ENCODE assay signal across 8 cellular contexts in genomic region chr1:108962681-108963051, GRCh38. TPM values are rescaled to one million over a fixed set of nuclear protein-coding genes. Genes with fewer than 3 reads are reported as not detected.
DNase-seq lines count a peak whose midpoint lies in the region; ATAC-seq and TF ChIP-seq lines count a peak whose summit lies in the region.

No MANE protein-coding gene starts in this region.

- ATAC-seq in GM21447 (IDR thresholded peaks at IDR 0.05; ENCODE audit: unreplicated experiment) (peak; percentile 37), left lobe of liver (peak; percentile 19), HG02642 (IDR thresholded peaks at IDR 0.05; ENCODE audit: poor library complexity, unreplicated experiment) (no peak)

- H2AFZ ChIP-seq in OCI-LY3 (ENCODE audit: low read depth, low read length): 0 out of 2 replicates have a peak overlapping the region, but pooled peaks have one; percentile 11

- peak overlapping the region; percentile 56 for H3K4me2 ChIP-seq in OCI-LY3 (ENCODE audit: low read length)

- H3K4me3 ChIP-seq in OCI-LY3 (ENCODE audit: low read length): peak overlapping the region; percentile 99
- H3K4me3 ChIP-seq in astrocyte of the spinal cord (ENCODE audit: low read depth, low read length): peak overlapping the region; percentile 65

- no peaks in the 10 kb centered on the region for H3K27me3 ChIP-seq in OCI-LY3 (ENCODE audit: low read depth, low read length)

- DNase-seq in astrocyte of the spinal cord (ENCODE audit: low read depth, low spot score): no peak
- DNase-seq in left lobe of liver (ENCODE audit: low spot score): peak; percentile 48
- peak in 4 of 6 experiments; percentile 4 to 54 (median 13) for DNase-seq in stimulated activated naive CD4-positive, alpha-beta T cell (lab: John Stamatoyannopoulos, UW)
- no peak for DNase-seq in foreskin melanocyte
- no peak for DNase-seq in NCI-H1930 (lab: John Stamatoyannopoulos, UW)

- peak overlapping the region; percentile 76 for H3K27ac ChIP-seq in OCI-LY3 (ENCODE audit: low read length)

- peaks cover 45% of the 10 kb centered on the region for H3K79me2 ChIP-seq in OCI-LY3 (ENCODE audit: low read length)

- H3K4me1 ChIP-seq in OCI-LY3 (ENCODE audit: low read length): peaks cover 9% of the 10 kb centered on the region

- no peaks in the 10 kb centered on the region for H3K9me3 ChIP-seq in OCI-LY3 (ENCODE audit: insufficient read depth, low read length)

- in situ Hi-C loops in astrocyte of the spinal cord (cut with HindIII; ENCODE audit: low sequenced_read_pairs): no loop called here

- peak overlapping the region; percentile 88 for H3K9ac ChIP-seq in OCI-LY3 (ENCODE audit: low read length)

- H3K36me3 ChIP-seq in OCI-LY3 (replicated peaks; ENCODE audit: low read depth, low read length): no peaks in the 10 kb centered on the region

- TF ChIP-seq CTCF in OCI-LY3 (IDR thresholded peaks at IDR 0.05; ENCODE audit: low read depth, low read length) (no peak), astrocyte of the spinal cord (IDR thresholded peaks at IDR 0.05; ENCODE audit: low read depth, low read length) (no peak)

- peaks cover 7% of the 10 kb centered on the region; the same call in 1 of the 2 replicates for H4K20me1 ChIP-seq in OCI-LY3 (ENCODE audit: insufficient read depth, low read length)

RNA-seq across cellular contexts. Expression of gene CLCC1, which starts 0.6 kb away (rescaled TPM):
- 17.7 TPM for total RNA-seq in left lobe of liver

Comparison
In these comparisons a context has a peak if more than half of its experiments do, and no peak if none do; other contexts are left out.
1. DNase-seq: peak in left lobe of liver (single experiment) and stimulated activated naive CD4-positive, alpha-beta T cell (4 of 6); none in astrocyte of the spinal cord (single experiment), foreskin melanocyte (single experiment) and NCI-H1930 (0 of 2).